In genomic region chr3:48425281-48425812, GRCh38 we compare ENCODE assay signal across 12 cellular contexts. TPM values are rescaled to one million over a fixed set of nuclear protein-coding genes. Genes with fewer than 3 reads are reported as not detected.
A peak's percentile ranks its signal among the peaks of the same experiment; 100 is the strongest.
DNase-seq lines count a peak whose midpoint lies in the region; ATAC-seq, FAIRE-seq and TF ChIP-seq lines count a peak whose summit lies in the region.
"Had no signal": no experiment of that assay in that cellular context is flagged by ENCODE, and none has a peak within 500 bp of the region (broad histone marks: within the 10 kb centered on the region; RNA-seq: fewer than 3 reads in every experiment).

No MANE protein-coding gene starts in this region.

- H3K4me1 ChIP-seq in K562 (replicated peaks in 1 of 2; ENCODE audit: control insufficient read depth in 2 of 2, insufficient read depth in 2 of 2, low read length in 2 of 2) = peaks cover 3 to 47% of the 10 kb centered on the region in 2 experiments; a peak in 4 of 5 replicates
- peaks cover 91% of the 10 kb centered on the region for H3K4me1 ChIP-seq in left ventricle myocardium inferior
- peaks cover 13% of the 10 kb centered on the region for H3K4me1 ChIP-seq in osteoblast (ENCODE audit: insufficient read depth, low read length)
- no peaks in the 10 kb centered on the region for H3K4me1 ChIP-seq in aorta (ENCODE audit: control insufficient read depth in 1 of 2, insufficient read depth in 2 of 2, low read length in 2 of 2)

- CTCF ChIA-PET in K562 (lab: Yijun Ruan, JAX; ENCODE audit: low intra/inter-chr PET ratio) = no interaction called here

- H3K27ac ChIP-seq in K562 (ENCODE audit: extremely low read depth, low read depth, low read length) = no peak overlapping the region
- peak overlapping the region; percentile 94 for H3K27ac ChIP-seq in left ventricle myocardium inferior (replicated peaks)
- no peak overlapping the region for H3K27ac ChIP-seq in osteoblast (ENCODE audit: low read depth, low read length)
- peak overlapping the region in 1 of 2 donors; percentile 26 for H3K27ac ChIP-seq in aorta (ENCODE audit: low read depth in 1 of 2, low read length in 2 of 2)

- H3K4me2 ChIP-seq in K562 (ENCODE audit: insufficient read depth, low read length) = no peak overlapping the region
- no peak overlapping the region for H3K4me2 ChIP-seq in osteoblast (ENCODE audit: insufficient read depth, low read length)

- POLR2A ChIA-PET in K562 (lab: Yijun Ruan, JAX) = no interaction called here

- no TSS peak for BruUV-seq in K562 (replicated peaks; lab: Mats Ljungman, UMichigan)

- H3K9ac ChIP-seq in K562 (ENCODE audit: insufficient read depth in 1 of 2, low read depth in 2 of 2, low read length in 2 of 2) = peak overlapping the region in 1 of 2 experiments; percentile 83; a peak in 2 of 4 replicates

- 36% methylated on average over 4 of the region's 13 CpGs for WGBS in K562 (ENCODE audit: insufficient coverage, low coverage, missing lambda C conversion rate)
- 11 to 14% methylated on average over 12 to 13 of the region's 13 CpGs for WGBS in aorta, 2 donors

- H2AFZ ChIP-seq in K562 (ENCODE audit: low read depth, low read length) (no peak overlapping the region), osteoblast (ENCODE audit: low read length) (no peak overlapping the region)

- TF ChIP-seq RAD21 in K562 (CRISPR knock-in tag; conservative IDR thresholded peaks at IDR 0.05 in 1 of 2, IDR thresholded peaks at IDR 0.05 in 1 of 2) = no peak

- H3K9me1 ChIP-seq in K562 (ENCODE audit: control insufficient read depth, insufficient read depth, low read length) = no peaks in the 10 kb centered on the region

- in situ Hi-C loops in K562 (cut with MboI) = no loop called here

- H3K9me3 ChIP-seq in K562 (replicated peaks; ENCODE audit: control insufficient read depth, insufficient read depth, low read depth, low read length) (no peaks in the 10 kb centered on the region), left ventricle myocardium inferior (replicated peaks) (no peaks in the 10 kb centered on the region), osteoblast (ENCODE audit: low read depth, low read length) (no peaks in the 10 kb centered on the region), aorta (ENCODE audit: control insufficient read depth, low read length) (no peaks in the 10 kb centered on the region)
- H3K9me3 ChIP-seq: right lobe of liver had no signal

- TF ChIP-seq EP300 in K562 (IDR thresholded peaks at IDR 0.05; ENCODE audit: low read length) = no peak

- FAIRE-seq in K562 (lab: Jason Lieb, UNC) = no peak

- intact Hi-C loops in K562 (cut with micrococcal nuclease) (no loop called here), left ventricle myocardium inferior (cut with micrococcal nuclease) (no loop called here), aorta (cut with DNase I) (no loop called here)

- no peak for TF ChIP-seq CTCF in K562 (IDR thresholded peaks at IDR 0.05 in 2 of 3, conservative IDR thresholded peaks at IDR 0.05 in 1 of 3; ENCODE audit: insufficient read depth in 2 of 3, low read depth in 1 of 3, low read length in 3 of 3)
- TF ChIP-seq CTCF in left ventricle myocardium inferior (IDR thresholded peaks at IDR 0.05; ENCODE audit: borderline replicate concordance) = no peak
- no peak for TF ChIP-seq CTCF in osteoblast (IDR thresholded peaks at IDR 0.05; ENCODE audit: extremely low read depth, low read depth, low read length)

- H3K79me2 ChIP-seq in K562 (ENCODE audit: control insufficient read depth, insufficient read depth, low read length) (no peaks in the 10 kb centered on the region; the same call in 2 of the 3 replicates), osteoblast (ENCODE audit: insufficient read depth, low read length) (no peaks in the 10 kb centered on the region)

- no peaks in the 10 kb centered on the region for H3K27me3 ChIP-seq in K562 (ENCODE audit: control insufficient read depth in 2 of 2, insufficient read depth in 2 of 2, low read length in 2 of 2)
- H3K27me3 ChIP-seq in left ventricle myocardium inferior (ENCODE audit: low read depth) = no peaks in the 10 kb centered on the region
- H3K27me3 ChIP-seq in osteoblast (ENCODE audit: insufficient read depth, low read length) = peaks cover 12% of the 10 kb centered on the region
- H3K27me3 ChIP-seq in aorta (ENCODE audit: control insufficient read depth in 1 of 2, insufficient read depth in 2 of 2, low read length in 1 of 2) = no peaks in the 10 kb centered on the region
- H3K27me3 ChIP-seq: right lobe of liver had no signal

- DNase-seq in K562 (ENCODE audit: extremely low read depth in 1 of 4, low spot score in 3 of 4) (peak in 1 of 4 experiments; percentile 18), left ventricle myocardium inferior (peak; percentile 61), osteoblast (ENCODE audit: insufficient read length, low spot score, missing footprints) (peak; percentile 80), aorta (no peak)
- DNase-seq: activated B cell treated with CpG ODN at 0.5 μM for 24 hours; activated naive CD4-positive, alpha-beta T cell; DMS 273 treated with DMSO at 0.1 percent for 48 hours; NCI-H2227 treated with DMSO at 0.1 percent for 48 hours; right lobe of liver had no signal

- H3K4me3 ChIP-seq in K562 (no peak overlapping the region), left ventricle myocardium inferior (peak overlapping the region; percentile 92), osteoblast (ENCODE audit: insufficient read depth, low read length) (no peak overlapping the region), aorta (ENCODE audit: low read length in 2 of 2) (no peak overlapping the region)

- TF ChIP-seq POLR2A in K562 (conservative IDR thresholded peaks at IDR 0.05) = no peak

- H3K36me3 ChIP-seq in K562 (ENCODE audit: control insufficient read depth, insufficient read depth, low read length) (no peaks in the 10 kb centered on the region), left ventricle myocardium inferior (peaks cover 4% of the 10 kb centered on the region), osteoblast (ENCODE audit: insufficient read depth, low read length) (no peaks in the 10 kb centered on the region), aorta (ENCODE audit: control insufficient read depth in 1 of 2, insufficient read depth in 2 of 2, low read length in 1 of 2) (no peaks in the 10 kb centered on the region)

- ATAC-seq in K562 = no peak
- peak; percentile 3 for ATAC-seq in aorta (ENCODE audit: low FRiP score)
- no peak for ATAC-seq in GM19397 (IDR thresholded peaks at IDR 0.05; ENCODE audit: unreplicated experiment)
- no peak for ATAC-seq in GM18868 (IDR thresholded peaks at IDR 0.05; ENCODE audit: unreplicated experiment)
- ATAC-seq in HG03378 (IDR thresholded peaks at IDR 0.05; ENCODE audit: unreplicated experiment) = no peak

- H4K20me1 ChIP-seq in K562 (replicated peaks; ENCODE audit: control insufficient read depth, insufficient read depth, low read length) = no peaks in the 10 kb centered on the region
- H4K20me1 ChIP-seq in osteoblast (ENCODE audit: insufficient read depth, low read length) = peaks cover 16% of the 10 kb centered on the region

RNA-seq across cellular contexts. Expression of gene PLXNB1, which starts 4.5 kb away (rescaled TPM):
- total RNA-seq in K562 (2011; cell fraction: chromatin; rRNA removed; ENCODE audit: low replicate concordance) = 67.7 and 204 TPM in 2 replicates
- 92.2 and 100 TPM in 2 replicates for total RNA-seq in K562 (2011; cell fraction: nucleolus; rRNA removed)
- 59.2 and 60.7 TPM in 2 replicates for total RNA-seq in K562 (2011; cell fraction: nucleoplasm; rRNA removed)
- 11.2 and 12.7 TPM in 2 replicates for total RNA-seq in K562 (2014; rRNA removed)
- 2.1 and 3.9 TPM in 2 replicates for total RNA-seq in K562 (2014; rRNA removed; fragmentation: Illumina TruSeq; extraction: Trizol)
- 6.0 and 6.3 TPM in 2 replicates for total RNA-seq in K562 (2015; rRNA removed; fragmentation: Illumina TruSeq; extraction: Trizol)
- total RNA-seq in K562 (2021) = 11.4 and 13.9 TPM in 2 replicates
- polyA plus RNA-seq in K562 (2011; rRNA removed) = 6.0 and 16.7 TPM in 2 replicates
- 10.8 and 14.2 TPM in 2 replicates for polyA plus RNA-seq in K562 (2011; cell fraction: cytosol; rRNA removed)
- polyA plus RNA-seq in K562 (2011; cell fraction: nucleus; rRNA removed) = 106 and 120 TPM in 2 replicates
- polyA plus RNA-seq in K562 (2012) = 11.5 and 18.7 TPM in 2 replicates
- polyA plus RNA-seq in K562 (2014; fragmentation: Illumina TruSeq; extraction: Trizol) = 7.3 and 9.2 TPM in 2 replicates
- under 1 TPM; 0.17 to 0.24 TPM for polyA plus RNA-seq in K562 (2014; fragmentation: Nextera tagmentation; extraction: Ambion mirVana)
- 10.6 and 17.4 TPM in 2 replicates for polyA plus RNA-seq in K562 (2014; rRNA removed)
- 5.0 and 8.2 TPM in 2 replicates for polyA minus RNA-seq in K562 (2011; rRNA and poly(A)+ RNA removed)
- polyA minus RNA-seq in K562 (2011; cell fraction: cytosol; rRNA and poly(A)+ RNA removed) = 10.0 and 12.9 TPM in 2 replicates
- 27.1 and 27.3 TPM in 2 replicates for polyA minus RNA-seq in K562 (2011; cell fraction: nucleus; rRNA and poly(A)+ RNA removed)
- total RNA-seq in left ventricle myocardium inferior = 42.6 TPM
- total RNA-seq in osteoblast = 23.3 and 33.7 TPM in 2 replicates
- total RNA-seq in aorta = 100 to 1,000 TPM in 1 of 2 donors, 10 to 100 TPM in 1; 69.9 to 115 TPM
- 100 to 1,000 TPM in 1 of 2 donors, 10 to 100 TPM in 1; 26.3 to 235 TPM for polyA plus RNA-seq in aorta

RNA-seq across cellular contexts. Expression of gene CCDC51, which starts 14.6 kb away (rescaled TPM):
- 2.8 and 4.0 TPM in 2 replicates for total RNA-seq in K562 (2011; cell fraction: chromatin; rRNA removed; ENCODE audit: low replicate concordance)
- 2.8 and 3.0 TPM in 2 replicates for total RNA-seq in K562 (2011; cell fraction: nucleolus; rRNA removed)
- total RNA-seq in K562 (2011; cell fraction: nucleoplasm; rRNA removed) = 3.9 and 4.0 TPM in 2 replicates
- total RNA-seq in K562 (2014; rRNA removed) (17.4 and 20.8 TPM in 2 replicates), K562 (2014; rRNA removed; fragmentation: Illumina TruSeq; extraction: Trizol) (10.2 and 14.0 TPM in 2 replicates), K562 (2015; rRNA removed; fragmentation: Illumina TruSeq; extraction: Trizol) (17.3 and 18.6 TPM in 2 replicates), K562 (2021) (12.8 and 15.7 TPM in 2 replicates), left ventricle myocardium inferior (13.9 TPM), osteoblast (13.3 and 17.4 TPM in 2 replicates), aorta (1 to 10 TPM; 6.4 to 6.7 TPM)
- polyA plus RNA-seq in K562 (2011; rRNA removed) (16.0 and 16.5 TPM in 2 replicates), K562 (2014; fragmentation: Illumina TruSeq; extraction: Trizol) (15.7 and 18.0 TPM in 2 replicates), K562 (2014; fragmentation: Nextera tagmentation; extraction: Ambion mirVana) (1 to 10 TPM; 6.5 to 6.8 TPM), K562 (2014; rRNA removed) (16.5 and 18.0 TPM in 2 replicates), aorta (10 to 100 TPM in 1 of 2 donors, 1 to 10 TPM in 1; 9.5 to 12.7 TPM)
- 17.1 and 20.0 TPM in 2 replicates for polyA plus RNA-seq in K562 (2011; cell fraction: cytosol; rRNA removed)
- polyA plus RNA-seq in K562 (2011; cell fraction: nucleus; rRNA removed) = 7.2 and 8.2 TPM in 2 replicates
- polyA plus RNA-seq in K562 (2012) = 12.6 and 14.9 TPM in 2 replicates
- 8.6 and 10.2 TPM in 2 replicates for polyA minus RNA-seq in K562 (2011; rRNA and poly(A)+ RNA removed)
- polyA minus RNA-seq in K562 (2011; cell fraction: cytosol; rRNA and poly(A)+ RNA removed) = 2.4 and 7.1 TPM in 2 replicates
- polyA minus RNA-seq in K562 (2011; cell fraction: nucleus; rRNA and poly(A)+ RNA removed) = 1.3 and 1.6 TPM in 2 replicates

RNA-seq across cellular contexts. Expression of gene TMA7, which starts 14.7 kb away (rescaled TPM):
- 33.0 and 39.7 TPM in 2 replicates for total RNA-seq in K562 (2011; cell fraction: chromatin; rRNA removed; ENCODE audit: low replicate concordance)
- total RNA-seq in K562 (2011; cell fraction: nucleolus; rRNA removed) = 42.8 and 52.5 TPM in 2 replicates
- total RNA-seq in K562 (2011; cell fraction: nucleoplasm; rRNA removed) = 61.4 and 82.2 TPM in 2 replicates
- total RNA-seq in K562 (2014; rRNA removed) (587 and 775 TPM in 2 replicates), K562 (2014; rRNA removed; fragmentation: Illumina TruSeq; extraction: Trizol) (389 and 394 TPM in 2 replicates), K562 (2015; rRNA removed; fragmentation: Illumina TruSeq; extraction: Trizol) (476 and 486 TPM in 2 replicates), K562 (2021) (201 and 209 TPM in 2 replicates), left ventricle myocardium inferior (258 TPM), osteoblast (128 and 135 TPM in 2 replicates), aorta (100 to 1,000 TPM; 114 to 128 TPM)
- polyA plus RNA-seq in K562 (2011; rRNA removed) (160 and 232 TPM in 2 replicates), K562 (2014; fragmentation: Illumina TruSeq; extraction: Trizol) (318 and 361 TPM in 2 replicates), K562 (2014; fragmentation: Nextera tagmentation; extraction: Ambion mirVana) (100 to 1,000 TPM; 835 to 942 TPM), K562 (2014; rRNA removed) (810 and 1,003 TPM in 2 replicates), aorta (100 to 1,000 TPM; 302 to 686 TPM)
- polyA plus RNA-seq in K562 (2011; cell fraction: cytosol; rRNA removed) = 25.9 and 86.1 TPM in 2 replicates
- 42.3 and 57.7 TPM in 2 replicates for polyA plus RNA-seq in K562 (2011; cell fraction: nucleus; rRNA removed)
- 188 and 520 TPM in 2 replicates for polyA plus RNA-seq in K562 (2012)
- 32.1 and 43.5 TPM in 2 replicates for polyA minus RNA-seq in K562 (2011; rRNA and poly(A)+ RNA removed)
- polyA minus RNA-seq in K562 (2011; cell fraction: cytosol; rRNA and poly(A)+ RNA removed) = 17.8 and 24.1 TPM in 2 replicates
- 19.9 and 32.4 TPM in 2 replicates for polyA minus RNA-seq in K562 (2011; cell fraction: nucleus; rRNA and poly(A)+ RNA removed)

RNA-seq across cellular contexts. Expression of gene ATRIP, which starts 21.2 kb away (rescaled TPM):
- 31.8 and 48.5 TPM in 2 replicates for total RNA-seq in K562 (2011; cell fraction: chromatin; rRNA removed; ENCODE audit: low replicate concordance)
- total RNA-seq in K562 (2011; cell fraction: nucleolus; rRNA removed) = 22.1 and 30.9 TPM in 2 replicates
- total RNA-seq in K562 (2011; cell fraction: nucleoplasm; rRNA removed) = 15.6 and 21.9 TPM in 2 replicates
- total RNA-seq in K562 (2014; rRNA removed) (10.4 and 14.1 TPM in 2 replicates), K562 (2014; rRNA removed; fragmentation: Illumina TruSeq; extraction: Trizol) (15.7 and 19.6 TPM in 2 replicates), K562 (2015; rRNA removed; fragmentation: Illumina TruSeq; extraction: Trizol) (15.3 and 17.4 TPM in 2 replicates), K562 (2021) (13.9 and 14.1 TPM in 2 replicates), left ventricle myocardium inferior (4.3 TPM), osteoblast (5.0 and 5.1 TPM in 2 replicates), aorta (1 to 10 TPM; 5.0 to 6.3 TPM)
- polyA plus RNA-seq in K562 (2011; rRNA removed) (10.1 and 10.5 TPM in 2 replicates), K562 (2014; fragmentation: Illumina TruSeq; extraction: Trizol) (15.2 and 15.6 TPM in 2 replicates), K562 (2014; fragmentation: Nextera tagmentation; extraction: Ambion mirVana) (1 to 10 TPM; 1.7 to 2.3 TPM), K562 (2014; rRNA removed) (9.2 and 10.0 TPM in 2 replicates), aorta (1 to 10 TPM; 4.0 to 7.5 TPM)
- 10.1 and 14.1 TPM in 2 replicates for polyA plus RNA-seq in K562 (2011; cell fraction: cytosol; rRNA removed)
- polyA plus RNA-seq in K562 (2011; cell fraction: nucleus; rRNA removed) = 26.8 and 42.6 TPM in 2 replicates
- 7.9 and 10.1 TPM in 2 replicates for polyA plus RNA-seq in K562 (2012)
- polyA minus RNA-seq in K562 (2011; rRNA and poly(A)+ RNA removed) = 14.9 and 17.0 TPM in 2 replicates
- 9.5 and 9.7 TPM in 2 replicates for polyA minus RNA-seq in K562 (2011; cell fraction: cytosol; rRNA and poly(A)+ RNA removed)
- polyA minus RNA-seq in K562 (2011; cell fraction: nucleus; rRNA and poly(A)+ RNA removed) = 12.8 and 14.1 TPM in 2 replicates

RNA-seq across cellular contexts. Expression of gene FBXW12, which starts 53.3 kb away (rescaled TPM):
- total RNA-seq in K562 (2011; cell fraction: chromatin; rRNA removed; ENCODE audit: low replicate concordance) = 0.30 and 0.37 TPM in 2 replicates
- 0.17 and 0.26 TPM in 2 replicates for total RNA-seq in K562 (2011; cell fraction: nucleolus; rRNA removed)
- total RNA-seq in K562 (2011; cell fraction: nucleoplasm; rRNA removed) = 0.22 and 0.53 TPM in 2 replicates
- total RNA-seq in K562 (2014; rRNA removed) = not detected in 2 replicates
- total RNA-seq in K562 (2014; rRNA removed; fragmentation: Illumina TruSeq; extraction: Trizol) = not detected in 2 replicates
- 0.11 TPM in 1 of 2 replicates, not detected in the other for total RNA-seq in K562 (2015; rRNA removed; fragmentation: Illumina TruSeq; extraction: Trizol)
- not detected in 2 replicates for total RNA-seq in K562 (2021)
- polyA plus RNA-seq in K562 (2011; rRNA removed) = 0.06 and 0.24 TPM in 2 replicates
- polyA plus RNA-seq in K562 (2011; cell fraction: cytosol; rRNA removed) = 0.16 TPM in 2 replicates
- polyA plus RNA-seq in K562 (2011; cell fraction: nucleus; rRNA removed) = 0.17 and 0.41 TPM in 2 replicates
- polyA plus RNA-seq in K562 (2012) = not detected in 2 replicates
- polyA plus RNA-seq in K562 (2014; fragmentation: Illumina TruSeq; extraction: Trizol) = not detected in 2 replicates
- polyA plus RNA-seq in K562 (2014; fragmentation: Nextera tagmentation; extraction: Ambion mirVana) = under 1 TPM; 0.04 to 0.07 TPM
- 0.30 TPM in 1 of 2 replicates, not detected in the other for polyA plus RNA-seq in K562 (2014; rRNA removed)
- polyA minus RNA-seq in K562 (2011; rRNA and poly(A)+ RNA removed) = 0.24 TPM in 1 of 2 replicates, not detected in the other
- not detected in 2 replicates for polyA minus RNA-seq in K562 (2011; cell fraction: cytosol; rRNA and poly(A)+ RNA removed)
- not detected in 2 replicates for polyA minus RNA-seq in K562 (2011; cell fraction: nucleus; rRNA and poly(A)+ RNA removed)
- not detected for total RNA-seq in left ventricle myocardium inferior
- total RNA-seq in osteoblast = not detected in 2 replicates
- not detected for total RNA-seq in aorta
- polyA plus RNA-seq in aorta = not detected
- total RNA-seq: activated B cell treated with CpG ODN at 0.5 μM for 24 hours, right lobe of liver had no signal

Comparison
In these comparisons a context has a peak if more than half of its experiments do, and no peak if none do; other contexts are left out.
1. DNase-seq: peak in left ventricle myocardium inferior (single experiment) and osteoblast (single experiment); none in aorta (0 of 2).